9 cellular contexts compared by ENCODE assay signal in the genomic region with DNA sequence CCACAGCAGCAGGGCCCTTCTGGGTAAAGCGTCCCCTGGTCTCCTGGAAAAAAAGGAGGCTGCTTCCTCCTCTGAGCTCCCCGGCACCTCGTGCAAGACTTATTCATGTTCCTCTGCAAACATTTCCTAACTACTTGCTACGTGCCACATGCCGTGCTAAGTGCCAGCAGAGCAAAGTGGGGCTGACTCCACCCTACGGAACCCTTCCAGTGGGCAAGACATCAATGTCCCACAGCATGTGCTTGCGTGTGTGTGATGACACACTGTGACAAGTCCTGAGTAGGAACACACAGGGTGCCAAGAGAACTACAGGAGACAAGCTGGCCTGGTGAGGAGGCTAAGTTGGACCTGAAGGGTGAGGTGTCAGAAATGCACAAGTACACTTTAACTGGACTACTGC. TPM values are rescaled to one million over a fixed set of nuclear protein-coding genes. Genes with fewer than 3 reads are reported as not detected.
DNase-seq lines count a peak whose midpoint lies in the region; ATAC-seq and TF ChIP-seq lines count a peak whose summit lies in the region.
"Had no signal": no experiment of that assay in that cellular context is flagged by ENCODE, and none has a peak within 500 bp of the region (broad histone marks: within the 10 kb centered on the region; RNA-seq: fewer than 3 reads in every experiment).

No MANE protein-coding gene starts in this region.

- H3K4me2 ChIP-seq in IMR-90 (ENCODE audit: low read depth, low read length), result no peak overlapping the region

- TF ChIP-seq POLR2A in IMR-90 (IDR thresholded peaks at IDR 0.05; ENCODE audit: low read depth, low read length) (no peak), gastroesophageal sphincter (IDR thresholded peaks at IDR 0.05) (no peak)

- peaks cover 3% of the 10 kb centered on the region; the same call in 1 of the 2 replicates for H4K20me1 ChIP-seq in IMR-90 (ENCODE audit: insufficient read depth, low read length)

- in situ Hi-C loops in IMR-90 (cut with MboI; ENCODE audit: low sequenced_read_pairs), result no loop called here

- no peak overlapping the region; the same call in 1 of the 2 replicates for H3K4ac ChIP-seq in IMR-90 (ENCODE audit: low read depth, low read length)

- no peak overlapping the region for H4K8ac ChIP-seq in IMR-90 (ENCODE audit: low read depth in 2 of 2, low read length in 2 of 2)

- peaks cover 51% of the 10 kb centered on the region for H3K36me3 Mint-ChIP-seq in T-helper 2 cell treated with Interferon-gamma antibody and Interleukin-4, amounts not matched to agents 5 μg/mL and 100 μg/mL, for 36 hours (ENCODE audit: low read depth)

- H2BK20ac ChIP-seq in IMR-90 (ENCODE audit: low read depth, low read length), result no peak overlapping the region

- H3K27ac Mint-ChIP-seq in T-helper 2 cell treated with Interferon-gamma antibody and Interleukin-4, amounts not matched to agents 5 μg/mL and 100 μg/mL, for 36 hours, result peak overlapping the region; percentile 82
- peak overlapping the region; percentile 94 for H3K27ac Mint-ChIP-seq in stimulated activated naive CD8-positive, alpha-beta T cell treated with anti-CD3 and anti-CD28 coated beads, Interleukin-15, amount 100 ng/mL, for 72 hours

- 96% methylated on average over 4 of the region's 7 CpGs; no CpG with 5 or more reads in 1 of the 2 experiments for WGBS in IMR-90 (ENCODE audit: extremely low coverage in 2 of 2, insufficient read length in 1 of 2), 2 experiments
- WGBS in gastroesophageal sphincter (ENCODE audit: low coverage in 1 of 2), 2 donors, result 81% methylated on average over 3 of the region's 7 CpGs; no CpG with 5 or more reads in 1 of the 2 donors

- H2AK9ac ChIP-seq in IMR-90 (replicated peaks; ENCODE audit: low read depth, low read length, poor library complexity), result no peak overlapping the region

- no peak overlapping the region for H2AK5ac ChIP-seq in IMR-90 (ENCODE audit: low read depth, low read length)

- no peak overlapping the region for H3K18ac ChIP-seq in IMR-90 (ENCODE audit: low read depth, low read length)

- POLR2A ChIA-PET in IMR-90 (lab: Charles Lee; ENCODE audit: unreplicated experiment), result no interaction called here

- H3K23ac ChIP-seq in IMR-90 (ENCODE audit: low read depth, low read length), result no peak overlapping the region

- H3K27ac ChIP-seq in IMR-90 (ENCODE audit: insufficient read depth, low read length) (no peak overlapping the region), gastroesophageal sphincter (no peak overlapping the region)

- peak overlapping the region; percentile 22 for H3K4me3 Mint-ChIP-seq in T-helper 2 cell treated with Interferon-gamma antibody and Interleukin-4, amounts not matched to agents 5 μg/mL and 100 μg/mL, for 36 hours
- H3K4me3 Mint-ChIP-seq in stimulated activated naive CD8-positive, alpha-beta T cell treated with anti-CD3 and anti-CD28 coated beads, Interleukin-15, amount 100 ng/mL, for 72 hours, result peak overlapping the region; percentile 71 to 72

- no peak for TF ChIP-seq RAD21 in IMR-90 (IDR thresholded peaks at IDR 0.05; ENCODE audit: low read length)

- no peak overlapping the region for H3K9ac ChIP-seq in IMR-90 (ENCODE audit: low read depth, low read length)

- no peaks in the 10 kb centered on the region for H3K9me3 Mint-ChIP-seq in T-helper 2 cell treated with Interferon-gamma antibody and Interleukin-4, amounts not matched to agents 5 μg/mL and 100 μg/mL, for 36 hours
- no peaks in the 10 kb centered on the region for H3K9me3 Mint-ChIP-seq in stimulated activated naive CD8-positive, alpha-beta T cell treated with anti-CD3 and anti-CD28 coated beads, Interleukin-15, amount 100 ng/mL, for 72 hours

- H2BK5ac ChIP-seq in IMR-90 (ENCODE audit: low read depth, low read length, poor library complexity, severe bottlenecking), result no peak overlapping the region

- 0 out of 2 replicates have a peak overlapping the region, but pooled peaks have one; percentile 8 for H2BK120ac ChIP-seq in IMR-90 (ENCODE audit: low read depth, low read length)

- no peak overlapping the region for H3K14ac ChIP-seq in IMR-90 (replicated peaks; ENCODE audit: low read depth, low read length)

- H3K9me3 ChIP-seq in IMR-90 (ENCODE audit: control insufficient read depth, insufficient read depth, low read length), result no peaks in the 10 kb centered on the region
- H3K9me3 ChIP-seq in gastroesophageal sphincter, result no peaks in the 10 kb centered on the region

- no peak overlapping the region for H4K91ac ChIP-seq in IMR-90 (ENCODE audit: insufficient read depth, low read depth, low read length)

- TF ChIP-seq CTCF in IMR-90 (conservative IDR thresholded peaks at IDR 0.05; ENCODE audit: low read depth, low read length) (no peak), gastroesophageal sphincter (IDR thresholded peaks at IDR 0.05) (no peak)

- H3K4me3 ChIP-seq in IMR-90 (ENCODE audit: insufficient read depth, low read depth, low read length) (no peak overlapping the region), gastroesophageal sphincter (no peak overlapping the region)

- DNase-seq in IMR-90 (no peak), epidermal melanocyte (ENCODE audit: insufficient read length, low spot score) (no peak), NCI-H524 treated with DMSO at 0.1 percent for 48 hours (lab: John Stamatoyannopoulos, UW) (no peak), DMS79 (lab: John Stamatoyannopoulos, UW) (no peak)
- DNase-seq in T-helper 2 cell treated with Interferon-gamma antibody and Interleukin-4, amounts not matched to agents 5 μg/mL and 100 μg/mL, for 36 hours (ENCODE audit: low spot score), result no peak
- DNase-seq in stimulated activated naive CD8-positive, alpha-beta T cell treated with anti-CD3 and anti-CD28 coated beads, Interleukin-15, amount 100 ng/mL, for 72 hours, result no peak
- DNase-seq: NCI-H446 treated with DMSO at 0.1 percent for 48 hours had no signal

- intact Hi-C loops in IMR-90 (cut with micrococcal nuclease), result no loop called here

- H3K27me3 Mint-ChIP-seq in T-helper 2 cell treated with Interferon-gamma antibody and Interleukin-4, amounts not matched to agents 5 μg/mL and 100 μg/mL, for 36 hours (ENCODE audit: low read depth), result no peaks in the 10 kb centered on the region
- H3K27me3 Mint-ChIP-seq in stimulated activated naive CD8-positive, alpha-beta T cell treated with anti-CD3 and anti-CD28 coated beads, Interleukin-15, amount 100 ng/mL, for 72 hours, result no peaks in the 10 kb centered on the region

- CTCF ChIA-PET in IMR-90 (lab: Yijun Ruan, JAX), result no interaction called here

- ATAC-seq in IMR-90 (ENCODE audit: low read depth) (no peak), gastroesophageal sphincter (peak; percentile 56), GM21447 (IDR thresholded peaks at IDR 0.05; ENCODE audit: unreplicated experiment) (no peak)
- ATAC-seq in stimulated activated naive CD8-positive, alpha-beta T cell treated with anti-CD3 and anti-CD28 coated beads, Interleukin-15, amount 100 ng/mL, for 72 hours, result peak; percentile 29

- no peak for TF ChIP-seq EP300 in gastroesophageal sphincter (IDR thresholded peaks at IDR 0.05)

- dilution Hi-C loops in IMR-90 (cut with HindIII; ENCODE audit: low sequenced_read_pairs, unreplicated experiment), result no loop called here

- H3K79me1 ChIP-seq in IMR-90 (ENCODE audit: low read depth in 1 of 2, low read length in 2 of 2), result no peaks in the 10 kb centered on the region

- H3K36me3 ChIP-seq in IMR-90 (ENCODE audit: control insufficient read depth, insufficient read depth, low read length), result no peaks in the 10 kb centered on the region
- no peaks in the 10 kb centered on the region for H3K36me3 ChIP-seq in gastroesophageal sphincter

- no peak overlapping the region for H3K56ac ChIP-seq in IMR-90 (ENCODE audit: extremely low read depth, insufficient read depth, low read length)

- no peak overlapping the region for H4K5ac ChIP-seq in IMR-90 (ENCODE audit: low read depth, low read length)

- BruUV-seq in IMR-90 (replicated peaks; lab: Mats Ljungman, UMichigan), result no TSS peak

- H2BK15ac ChIP-seq in IMR-90 (ENCODE audit: low read depth, low read length), result no peak overlapping the region

- H3K4me1 ChIP-seq in IMR-90 (ENCODE audit: control insufficient read depth, insufficient read depth, low read length) (peaks cover 10% of the 10 kb centered on the region; the same call in 1 of the 2 replicates), gastroesophageal sphincter (peaks cover 0 to 19% (median 5%) of the 10 kb centered on the region in 3 donors)

- H3K9me1 ChIP-seq in IMR-90 (ENCODE audit: insufficient read depth, low read length), result peaks cover 6% of the 10 kb centered on the region; the same call in 1 of the 2 replicates

- H3K4me1 Mint-ChIP-seq in T-helper 2 cell treated with Interferon-gamma antibody and Interleukin-4, amounts not matched to agents 5 μg/mL and 100 μg/mL, for 36 hours (ENCODE audit: low read depth), result peaks cover 71% of the 10 kb centered on the region
- H3K4me1 Mint-ChIP-seq in stimulated activated naive CD8-positive, alpha-beta T cell treated with anti-CD3 and anti-CD28 coated beads, Interleukin-15, amount 100 ng/mL, for 72 hours, result peaks cover 98% of the 10 kb centered on the region

- H3K27me3 ChIP-seq in IMR-90 (ENCODE audit: control insufficient read depth, insufficient read depth, low read length) (no peaks in the 10 kb centered on the region), gastroesophageal sphincter (no peaks in the 10 kb centered on the region)

- no peak overlapping the region for H2AFZ ChIP-seq in IMR-90 (replicated peaks; ENCODE audit: low read length, poor library complexity)

TF ChIP-seq in IMR-90, 13 proteins besides CTCF, POLR2A, EP300 and RAD21 (continues in another document):
- TF ChIP-seq, protein P1, sequence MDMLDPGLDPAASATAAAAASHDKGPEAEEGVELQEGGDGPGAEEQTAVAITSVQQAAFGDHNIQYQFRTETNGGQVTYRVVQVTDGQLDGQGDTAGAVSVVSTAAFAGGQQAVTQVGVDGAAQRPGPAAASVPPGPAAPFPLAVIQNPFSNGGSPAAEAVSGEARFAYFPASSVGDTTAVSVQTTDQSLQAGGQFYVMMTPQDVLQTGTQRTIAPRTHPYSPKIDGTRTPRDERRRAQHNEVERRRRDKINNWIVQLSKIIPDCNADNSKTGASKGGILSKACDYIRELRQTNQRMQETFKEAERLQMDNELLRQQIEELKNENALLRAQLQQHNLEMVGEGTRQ (IDR thresholded peaks at IDR 0.05; ENCODE audit: low read depth, low read length), result no peak
- TF ChIP-seq MXI1 (IDR thresholded peaks at IDR 0.05; ENCODE audit: borderline replicate concordance, low read depth, low read length) (no peak), CHD1 (IDR thresholded peaks at IDR 0.05; ENCODE audit: low read depth, low read length) (no peak), RCOR1 (IDR thresholded peaks at IDR 0.05; ENCODE audit: insufficient replicate concordance, low read length) (no peak), SMC3 (IDR thresholded peaks at IDR 0.05; ENCODE audit: low read depth, low read length) (no peak), BHLHE40 (IDR thresholded peaks at IDR 0.05; ENCODE audit: low read depth, low read length) (no peak), MAFK (IDR thresholded peaks at IDR 0.05; ENCODE audit: low read depth, low read length) (no peak), RFX5 (IDR thresholded peaks at IDR 0.05; ENCODE audit: low read depth, low read length) (no peak)

RNA-seq across cellular contexts. Expression of a gene that starts 57.4 kb away (rescaled TPM):
- total RNA-seq in IMR-90 (2012; rRNA removed) (0.56 and 0.90 TPM in 2 replicates), gastroesophageal sphincter (10 to 100 TPM in 1 of 4 donors, 1 to 10 TPM in 3; 4.4 to 12.0 (median 6.5) TPM)
- 1.1 and 1.5 TPM in 2 replicates for polyA plus RNA-seq in IMR-90 (2012; rRNA removed)
- polyA plus RNA-seq in IMR-90 (2012; cell fraction: cytosol; rRNA removed), result 0.82 and 1.2 TPM in 2 replicates
- polyA plus RNA-seq in IMR-90 (2012; cell fraction: nucleus; rRNA removed; ENCODE audit: low replicate concordance), result 6.2 and 6.8 TPM in 2 replicates

Comparison
In these comparisons a context has a peak if more than half of its experiments do, and no peak if none do; other contexts are left out.
1. ATAC-seq: peak in gastroesophageal sphincter (single experiment) and stimulated activated naive CD8-positive, alpha-beta T cell treated with anti-CD3 and anti-CD28 coated beads, Interleukin-15, amount 100 ng/mL, for 72 hours (single experiment); none in IMR-90 (single experiment) and GM21447 (single experiment).